In genomic region chr7:116692599-116693308, GRCh38 we compare ENCODE assay signal across 10 cellular contexts.
A peak's percentile ranks its signal among the peaks of the same experiment; 100 is the strongest.
DNase-seq lines count a peak whose midpoint lies in the region; ATAC-seq and TF ChIP-seq lines count a peak whose summit lies in the region.
"Had no signal": no experiment of that assay in that cellular context is flagged by ENCODE, and none has a peak within 500 bp of the region (broad histone marks: within the 10 kb centered on the region; RNA-seq: fewer than 3 reads in every experiment).

No MANE protein-coding gene starts in this region.

- CTCF ChIA-PET in GM10248 (lab: Yijun Ruan, JAX) = no interaction called here

- TF ChIP-seq CTCF in GM10248 (IDR thresholded peaks at IDR 0.05; ENCODE audit: control extremely low read depth, extremely low read depth, low read depth, missing control alignments) = no peak

- DNase-seq in RKO (ENCODE audit: low spot score) (peak; percentile 90), fibroblast of peridontal ligament (ENCODE audit: extremely low read depth) (peak; percentile 41), NCI-H1694 treated with DMSO at 0.1 percent for 48 hours (lab: John Stamatoyannopoulos, UW) (no peak), NCI-H187 treated with DMSO at 0.1 percent for 48 hours (lab: John Stamatoyannopoulos, UW) (no peak), GM10248 (ENCODE audit: extremely low spot score) (no peak)
- DNase-seq: effector CD8-positive, alpha-beta T cell; NCI-H2107 had no signal

- POLR2A ChIA-PET in GM10248 (lab: Yijun Ruan, JAX) = no interaction called here

- peak; percentile 46 for ATAC-seq in HG02588 (IDR thresholded peaks at IDR 0.05; ENCODE audit: unreplicated experiment)
- no peak for ATAC-seq in GM19463 (IDR thresholded peaks at IDR 0.05; ENCODE audit: unreplicated experiment)
- ATAC-seq: activated naive CD4-positive, alpha-beta T cell treated with anti-CD3 and anti-CD28 coated beads, Interleukin-2, amount 50 U/mL, for 72 hours had no signal

Comparison
In these comparisons a context has a peak if more than half of its experiments do, and no peak if none do; other contexts are left out.
1. DNase-seq: peak in RKO (single experiment) and fibroblast of peridontal ligament (single experiment); none in NCI-H1694 treated with DMSO at 0.1 percent for 48 hours (single experiment), NCI-H187 treated with DMSO at 0.1 percent for 48 hours (single experiment) and GM10248 (single experiment).